ENCODE assay signal across 12 cellular contexts in the genomic region with DNA sequence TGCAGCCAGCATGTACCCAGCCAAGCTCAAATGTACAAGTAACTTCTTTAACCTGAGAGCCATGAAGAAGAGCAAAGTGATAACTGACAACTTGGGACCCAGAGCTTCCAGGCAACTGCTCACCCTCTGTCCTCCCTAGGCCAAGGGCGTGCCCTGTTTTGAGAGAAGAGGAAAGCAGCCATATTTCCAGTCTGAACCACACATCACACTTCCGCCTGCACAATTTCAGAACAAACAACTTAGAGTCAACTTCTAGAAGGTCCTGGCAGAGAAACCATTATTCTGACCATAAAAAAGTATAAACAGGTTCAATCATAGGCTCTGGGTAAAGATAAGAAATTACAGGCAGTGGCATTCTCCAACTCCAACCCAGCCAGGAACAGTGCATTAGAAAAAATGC. TPM values are rescaled to one million over a fixed set of nuclear protein-coding genes. Genes with fewer than 3 reads are reported as not detected.
DNase-seq lines count a peak whose midpoint lies in the region; ATAC-seq, FAIRE-seq and TF ChIP-seq lines count a peak whose summit lies in the region.
"Had no signal": no experiment of that assay in that cellular context is flagged by ENCODE, and none has a peak within 500 bp of the region (broad histone marks: within the 10 kb centered on the region; RNA-seq: fewer than 3 reads in every experiment).

No MANE protein-coding gene starts in this region.

- intact Hi-C loops in A673 (cut with micrococcal nuclease; ENCODE audit: unreplicated experiment) = no loop called here

- H3K36me3 ChIP-seq in gastroesophageal sphincter (peaks cover 0 to 28% of the 10 kb centered on the region in 2 donors), osteoblast (ENCODE audit: insufficient read depth, low read length) (peaks cover 29% of the 10 kb centered on the region), A673 (ENCODE audit: insufficient read depth, low read length, poor library complexity, severe bottlenecking) (peaks cover 14% of the 10 kb centered on the region)

- H3K27ac ChIP-seq in A549 (peak overlapping the region; percentile 93 to 94), gastroesophageal sphincter (peak overlapping the region; percentile 40 to 70 (median 60)), osteoblast (ENCODE audit: low read depth, low read length) (peak overlapping the region; percentile 87), A673 (ENCODE audit: low read depth, low read length, poor library complexity, severe bottlenecking) (no peak overlapping the region)

- H3K27ac Mint-ChIP-seq in T-helper 17 cell = peak overlapping the region; percentile 74
- H3K27ac Mint-ChIP-seq: activated T-cell treated with anti-CD3 and anti-CD28 coated beads, Interleukin-2, amount 50 U/mL, for 24 hours had no signal

- H3K4me2 ChIP-seq in A549 (peak overlapping the region; percentile 67), osteoblast (ENCODE audit: insufficient read depth, low read length) (peak overlapping the region; percentile 2)

- POLR2A ChIA-PET in A549 (lab: Yijun Ruan, JAX) = interaction anchor here (0.6 to 1.7 kb wide), 8 partner anchors 10 to 51 kb away, joined by 3 to 18 read pairs (median 4); a partner anchor contains a TSS
- POLR2A ChIA-PET in A673 (lab: Charles Lee; ENCODE audit: low non-redundant PET) = no interaction called here

- TF ChIP-seq POLR2A in A549 (IDR thresholded peaks at IDR 0.05; ENCODE audit: low read length) = no peak
- no peak for TF ChIP-seq POLR2A in gastroesophageal sphincter (IDR thresholded peaks at IDR 0.05)

- no peak for DNase-seq in A549 (ENCODE audit: low read depth in 1 of 2, low spot score in 1 of 2)
- DNase-seq in T-helper 17 cell = no peak
- DNase-seq in osteoblast (ENCODE audit: insufficient read length, low spot score, missing footprints) = no peak
- no peak for DNase-seq in A673 (ENCODE audit: low spot score)
- DNase-seq in glomerular visceral epithelial cell (ENCODE audit: extremely low spot score) = no peak
- DNase-seq: activated T-cell treated with anti-CD3 and anti-CD28 coated beads, Interleukin-2, amount 50 U/mL, for 24 hours; NCI-H524 treated with DMSO at 0.1 percent for 48 hours; T-helper 9 cell had no signal

- TF ChIP-seq RAD21 in A549 (conservative IDR thresholded peaks at IDR 0.05 in 1 of 2, IDR thresholded peaks at IDR 0.05 in 1 of 2) = no peak

- no peak for FAIRE-seq in A549 (lab: Jason Lieb, UNC)
- FAIRE-seq: urothelium cell line had no signal

- H3K36me3 Mint-ChIP-seq in T-helper 17 cell (ENCODE audit: low read depth) = peaks cover 3% of the 10 kb centered on the region

- CTCF ChIA-PET in A549 (lab: Yijun Ruan, JAX) = interaction anchor here (0.6 to 3.1 kb wide), 6 partner anchors 10 to 65 kb away, joined by 3 to 12 read pairs (median 4); no protein-coding TSS in a partner anchor
- CTCF ChIA-PET in A673 (lab: Charles Lee) = no interaction called here

- H3K4me1 ChIP-seq in A549 (peaks cover 91% of the 10 kb centered on the region), gastroesophageal sphincter (peaks cover 3 to 62% (median 36%) of the 10 kb centered on the region in 3 donors), osteoblast (ENCODE audit: insufficient read depth, low read length) (peaks cover 63% of the 10 kb centered on the region), A673 (ENCODE audit: insufficient read depth, low read length, poor library complexity, severe bottlenecking) (peaks cover 20% of the 10 kb centered on the region)

- TF ChIP-seq CTCF in A549 (IDR thresholded peaks at IDR 0.05) (no peak), gastroesophageal sphincter (IDR thresholded peaks at IDR 0.05) (no peak), osteoblast (IDR thresholded peaks at IDR 0.05; ENCODE audit: extremely low read depth, low read depth, low read length) (no peak), A673 (conservative IDR thresholded peaks at IDR 0.05; ENCODE audit: low read depth, low read length) (no peak)

- WGBS in A549 (ENCODE audit: missing lambda C conversion rate) = 36% methylated on average over 2 of the region's 2 CpGs
- WGBS in gastroesophageal sphincter (ENCODE audit: low coverage in 1 of 2), 2 donors = 40 to 84% methylated on average over 1 to 2 of the region's 2 CpGs

- TF ChIP-seq EP300 in A549 (IDR thresholded peaks at IDR 0.05) (no peak), gastroesophageal sphincter (IDR thresholded peaks at IDR 0.05) (no peak)

- H3K9me3 ChIP-seq in A549 = peaks cover 6% of the 10 kb centered on the region; the same call in 1 of the 3 replicates
- H3K9me3 ChIP-seq in T-helper 17 cell (ENCODE audit: control insufficient read depth, low read length, poor library complexity, severe bottlenecking) = no peaks in the 10 kb centered on the region
- H3K9me3 ChIP-seq in gastroesophageal sphincter = no peaks in the 10 kb centered on the region
- H3K9me3 ChIP-seq in osteoblast (ENCODE audit: low read depth, low read length) = no peaks in the 10 kb centered on the region
- H3K9me3 ChIP-seq in A673 (ENCODE audit: low read depth, low read length, poor library complexity, severe bottlenecking) = no peaks in the 10 kb centered on the region

- no peak overlapping the region for H3K4me3 ChIP-seq in A549
- no peak overlapping the region for H3K4me3 ChIP-seq in gastroesophageal sphincter
- no peak overlapping the region for H3K4me3 ChIP-seq in osteoblast (ENCODE audit: insufficient read depth, low read length)
- H3K4me3 ChIP-seq in A673 (ENCODE audit: low read depth, low read length, poor library complexity, severe bottlenecking) = no peak overlapping the region

- no peaks in the 10 kb centered on the region for H3K27me3 ChIP-seq in gastroesophageal sphincter
- no peaks in the 10 kb centered on the region for H3K27me3 ChIP-seq in osteoblast (ENCODE audit: insufficient read depth, low read length)
- H3K27me3 ChIP-seq in A673 (replicated peaks; ENCODE audit: insufficient read depth, low read depth, low read length, poor library complexity) = no peaks in the 10 kb centered on the region

- no peaks in the 10 kb centered on the region for H4K20me1 ChIP-seq in osteoblast (ENCODE audit: insufficient read depth, low read length)

- peaks cover 60% of the 10 kb centered on the region for H3K79me2 ChIP-seq in osteoblast (ENCODE audit: insufficient read depth, low read length)

- BruUV-seq in A673 (replicated peaks; lab: Mats Ljungman, UMichigan) = no TSS peak

- peaks cover 35% of the 10 kb centered on the region for H3K27me3 Mint-ChIP-seq in T-helper 17 cell

- peak in 1 of 2 experiments; percentile 5; a peak in 3 of 6 replicates for ATAC-seq in A549
- peak; percentile 42 for ATAC-seq in T-helper 17 cell
- ATAC-seq in gastroesophageal sphincter = peak; percentile 26
- no peak for ATAC-seq in HG03045 (IDR thresholded peaks at IDR 0.05; ENCODE audit: unreplicated experiment)
- ATAC-seq in HG03439 (IDR thresholded peaks at IDR 0.05; ENCODE audit: unreplicated experiment) = no peak

- H3K4me3 Mint-ChIP-seq in T-helper 17 cell = peak overlapping the region; percentile 19
- H3K4me3 Mint-ChIP-seq: activated T-cell treated with anti-CD3 and anti-CD28 coated beads, Interleukin-2, amount 50 U/mL, for 24 hours had no signal

- peaks cover 21% of the 10 kb centered on the region for H3K4me1 Mint-ChIP-seq in T-helper 17 cell

- H2AFZ ChIP-seq in osteoblast (ENCODE audit: low read length) = no peak overlapping the region

TF ChIP-seq in A549, 52 proteins besides CTCF, POLR2A, EP300 and RAD21 (continues in another document):
- TF ChIP-seq KDM1A (IDR thresholded peaks at IDR 0.05; ENCODE audit: low read depth) = no peak
- TF ChIP-seq HOXB13 (CRISPR knock-in tag; IDR thresholded peaks at IDR 0.05; ENCODE audit: low read depth) = peak; percentile 80; the same call in 1 of the 2 replicates
- peak; percentile 75; the same call in 1 of the 2 replicates for TF ChIP-seq TP53 (CRISPR knock-in tag; IDR thresholded peaks at IDR 0.05)
- peak; percentile 7; the same call in 1 of the 2 replicates for TF ChIP-seq ZSCAN20 (CRISPR knock-in tag; IDR thresholded peaks at IDR 0.05)
- peak; percentile 88 for TF ChIP-seq EHF (CRISPR knock-in tag; IDR thresholded peaks at IDR 0.05)
- TF ChIP-seq, protein P1, sequence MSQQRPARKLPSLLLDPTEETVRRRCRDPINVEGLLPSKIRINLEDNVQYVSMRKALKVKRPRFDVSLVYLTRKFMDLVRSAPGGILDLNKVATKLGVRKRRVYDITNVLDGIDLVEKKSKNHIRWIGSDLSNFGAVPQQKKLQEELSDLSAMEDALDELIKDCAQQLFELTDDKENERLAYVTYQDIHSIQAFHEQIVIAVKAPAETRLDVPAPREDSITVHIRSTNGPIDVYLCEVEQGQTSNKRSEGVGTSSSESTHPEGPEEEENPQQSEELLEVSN (IDR thresholded peaks at IDR 0.05; ENCODE audit: borderline replicate concordance, low read depth) = 0 out of 2 replicates have a peak, but pooled peaks have one; percentile 6
- peak; percentile 57; the same call in 1 of the 2 replicates for TF ChIP-seq FOXS1 (CRISPR knock-in tag; IDR thresholded peaks at IDR 0.05)
- peak; percentile 77; the same call in 1 of the 2 replicates for TF ChIP-seq HOXB5 (CRISPR knock-in tag; IDR thresholded peaks at IDR 0.05)
- peak; percentile 32; the same call in 1 of the 2 replicates for TF ChIP-seq HEYL (CRISPR knock-in tag; IDR thresholded peaks at IDR 0.05)

RNA-seq across cellular contexts. Expression of a gene that starts 50.1 kb away (rescaled TPM):
- polyA plus RNA-seq in A549 (2011; rRNA removed) (260 and 476 TPM in 2 replicates), A549 (2017; fragmentation: RNase III; extraction: RNeasy Plus Mini Kit Qiagen cat#74134 plus additional on column Dnase treatment) (174 to 209 TPM (median 201 TPM) in 3 replicates)
- 393 and 412 TPM in 2 replicates for polyA plus RNA-seq in A549 (2012; cell fraction: cytosol; rRNA removed)
- 508 and 526 TPM in 2 replicates for polyA plus RNA-seq in A549 (2012; cell fraction: nucleus; rRNA removed)
- polyA minus RNA-seq in A549 (2011; rRNA and poly(A)+ RNA removed) = 629 and 645 TPM in 2 replicates
- total RNA-seq in T-helper 17 cell (10 to 100 TPM in 1 of 2 donors, 1 to 10 TPM in 1; 3.1 to 61.3 TPM), gastroesophageal sphincter (100 to 1,000 TPM; 125 to 312 (median 151) TPM), osteoblast (400 and 433 TPM in 2 replicates), A673 (2021) (116 and 125 TPM in 2 replicates)

Comparison
In these comparisons a context has a peak if more than half of its experiments do, and no peak if none do; other contexts are left out.
1. ATAC-seq: peak in T-helper 17 cell (single experiment) and gastroesophageal sphincter (single experiment); none in HG03045 (single experiment) and HG03439 (single experiment).